In genomic region chr7:37287093-37287492, GRCh38 we compare ENCODE assay signal across 10 cellular contexts.
DNase-seq lines count a peak whose midpoint lies in the region; ATAC-seq, FAIRE-seq and TF ChIP-seq lines count a peak whose summit lies in the region.
"Had no signal": no experiment of that assay in that cellular context is flagged by ENCODE, and none has a peak within 500 bp of the region (broad histone marks: within the 10 kb centered on the region; RNA-seq: fewer than 3 reads in every experiment).

No MANE protein-coding gene starts in this region.

- CTCF ChIA-PET in K562 (lab: Yijun Ruan, JAX; ENCODE audit: low intra/inter-chr PET ratio), result no interaction called here

- peak; percentile 45 for ATAC-seq in GM19467 (IDR thresholded peaks at IDR 0.05; ENCODE audit: unreplicated experiment)
- ATAC-seq in K562, result no peak
- no peak for ATAC-seq in HG02970 (IDR thresholded peaks at IDR 0.05; ENCODE audit: low FRiP score, unreplicated experiment)

- no peak for TF ChIP-seq RAD21 in K562 (CRISPR knock-in tag; conservative IDR thresholded peaks at IDR 0.05 in 1 of 2, IDR thresholded peaks at IDR 0.05 in 1 of 2)

- H3K36me3 ChIP-seq in Karpas-422 (ENCODE audit: insufficient read depth, low read length) (no peaks in the 10 kb centered on the region), K562 (ENCODE audit: control insufficient read depth, insufficient read depth, low read length) (no peaks in the 10 kb centered on the region), esophagus muscularis mucosa (no peaks in the 10 kb centered on the region), prostate gland (no peaks in the 10 kb centered on the region), breast epithelium (no peaks in the 10 kb centered on the region)

- H3K27ac ChIP-seq in Karpas-422 (ENCODE audit: low read length) (peak overlapping the region; percentile 66), K562 (ENCODE audit: extremely low read depth, low read depth, low read length) (no peak overlapping the region), esophagus muscularis mucosa (replicated peaks in 1 of 4) (no peak overlapping the region), prostate gland (no peak overlapping the region), breast epithelium (no peak overlapping the region)

- TF ChIP-seq EP300 in K562 (IDR thresholded peaks at IDR 0.05; ENCODE audit: low read length), result no peak
- no peak for TF ChIP-seq EP300 in esophagus muscularis mucosa (IDR thresholded peaks at IDR 0.05)

- H3K4me3 ChIP-seq in Karpas-422 (ENCODE audit: low read length) (0 out of 2 replicates have a peak overlapping the region, but pooled peaks have one; percentile 13), K562 (no peak overlapping the region), esophagus muscularis mucosa (no peak overlapping the region), prostate gland (no peak overlapping the region), breast epithelium (no peak overlapping the region)

- H3K9me1 ChIP-seq in K562 (ENCODE audit: control insufficient read depth, insufficient read depth, low read length), result no peaks in the 10 kb centered on the region

- peaks cover 77% of the 10 kb centered on the region for H3K79me2 ChIP-seq in Karpas-422 (ENCODE audit: low read length)
- no peaks in the 10 kb centered on the region for H3K79me2 ChIP-seq in K562 (ENCODE audit: control insufficient read depth, insufficient read depth, low read length)

- H3K4me2 ChIP-seq in Karpas-422 (ENCODE audit: low read depth, low read length, poor library complexity, severe bottlenecking), result peak overlapping the region; percentile 58
- no peak overlapping the region for H3K4me2 ChIP-seq in K562 (ENCODE audit: insufficient read depth, low read length)

- intact Hi-C loops in K562 (cut with micrococcal nuclease), result no loop called here
- intact Hi-C loops in esophagus muscularis mucosa (cut with DNase I), result no loop called here
- intact Hi-C loops in prostate gland (cut with DNase I), result no loop called here
- intact Hi-C loops in breast epithelium (cut with DNase I; ENCODE audit: low total_unique reads), result no loop called here

- H4K20me1 ChIP-seq in Karpas-422 (ENCODE audit: insufficient read depth, low read depth, low read length), result no peaks in the 10 kb centered on the region
- H4K20me1 ChIP-seq in K562 (replicated peaks; ENCODE audit: control insufficient read depth, insufficient read depth, low read length), result no peaks in the 10 kb centered on the region

- TF ChIP-seq CTCF in K562 (IDR thresholded peaks at IDR 0.05 in 2 of 3, conservative IDR thresholded peaks at IDR 0.05 in 1 of 3; ENCODE audit: insufficient read depth in 2 of 3, low read depth in 1 of 3, low read length in 3 of 3), result no peak
- no peak for TF ChIP-seq CTCF in esophagus muscularis mucosa (IDR thresholded peaks at IDR 0.05)
- TF ChIP-seq CTCF in prostate gland (IDR thresholded peaks at IDR 0.05), result no peak
- TF ChIP-seq CTCF in breast epithelium (IDR thresholded peaks at IDR 0.05), result no peak

- H3K9me3 ChIP-seq in Karpas-422 (ENCODE audit: low read length), result no peaks in the 10 kb centered on the region
- no peaks in the 10 kb centered on the region for H3K9me3 ChIP-seq in K562 (replicated peaks; ENCODE audit: control insufficient read depth, insufficient read depth, low read depth, low read length)
- no peaks in the 10 kb centered on the region for H3K9me3 ChIP-seq in esophagus muscularis mucosa
- no peaks in the 10 kb centered on the region for H3K9me3 ChIP-seq in prostate gland
- H3K9me3 ChIP-seq in breast epithelium, result no peaks in the 10 kb centered on the region

- peak; percentile 69 for DNase-seq in DMS 273 (lab: John Stamatoyannopoulos, UW; ENCODE audit: unreplicated experiment)
- DNase-seq in Karpas-422, result peak; percentile 60
- DNase-seq in K562 (ENCODE audit: extremely low read depth in 1 of 4, low spot score in 3 of 4), result no peak
- no peak for DNase-seq in esophagus muscularis mucosa (ENCODE audit: extremely low spot score)
- no peak for DNase-seq in prostate gland (ENCODE audit: low spot score)
- DNase-seq in breast epithelium (ENCODE audit: low spot score in 2 of 2), result no peak
- DNase-seq: EL, HFFc6 had no signal

- in situ Hi-C loops in K562 (cut with MboI), result no loop called here

- H3K9ac ChIP-seq in Karpas-422 (ENCODE audit: low read length) (no peak overlapping the region), K562 (ENCODE audit: insufficient read depth in 1 of 2, low read depth in 2 of 2, low read length in 2 of 2) (no peak overlapping the region)

- H2AFZ ChIP-seq in Karpas-422 (ENCODE audit: low read length) (no peak overlapping the region), K562 (ENCODE audit: low read depth, low read length) (no peak overlapping the region)

- H3K27me3 ChIP-seq in Karpas-422 (ENCODE audit: low read length) (no peaks in the 10 kb centered on the region), K562 (ENCODE audit: control insufficient read depth in 2 of 2, insufficient read depth in 2 of 2, low read length in 2 of 2) (no peaks in the 10 kb centered on the region), esophagus muscularis mucosa (no peaks in the 10 kb centered on the region), prostate gland (replicated peaks; ENCODE audit: insufficient read depth) (no peaks in the 10 kb centered on the region), breast epithelium (no peaks in the 10 kb centered on the region)

- BruUV-seq in K562 (replicated peaks; lab: Mats Ljungman, UMichigan), result no TSS peak

- FAIRE-seq in K562 (lab: Jason Lieb, UNC), result no peak

- H3K9me2 ChIP-seq in Karpas-422 (replicated peaks; ENCODE audit: insufficient read depth, low read length), result no peaks in the 10 kb centered on the region

- H3K4me1 ChIP-seq in Karpas-422 (ENCODE audit: low read length) (peaks cover 47% of the 10 kb centered on the region), K562 (replicated peaks in 1 of 2; ENCODE audit: control insufficient read depth in 2 of 2, insufficient read depth in 2 of 2, low read length in 2 of 2) (no peaks in the 10 kb centered on the region), esophagus muscularis mucosa (peaks cover 31 to 57% (median 44%) of the 10 kb centered on the region in 4 donors), prostate gland (replicated peaks) (no peaks in the 10 kb centered on the region), breast epithelium (no peaks in the 10 kb centered on the region)

- TF ChIP-seq POLR2A in K562 (conservative IDR thresholded peaks at IDR 0.05) (no peak), esophagus muscularis mucosa (IDR thresholded peaks at IDR 0.05; ENCODE audit: low read depth) (no peak), prostate gland (IDR thresholded peaks at IDR 0.05) (no peak), breast epithelium (IDR thresholded peaks at IDR 0.05) (no peak)

- POLR2A ChIA-PET in K562 (lab: Yijun Ruan, JAX), result interaction anchor here (1.0 kb wide), 1 partner anchor 39 kb away, joined by 4 read pairs; no protein-coding TSS in a partner anchor

- 0% methylated on average over 1 of the region's 5 CpGs for WGBS in K562 (ENCODE audit: insufficient coverage, low coverage, missing lambda C conversion rate)
- 80% methylated on average over 5 of the region's 5 CpGs for WGBS in esophagus muscularis mucosa
- WGBS in prostate gland, result 66% methylated on average over 5 of the region's 5 CpGs

TF ChIP-seq in K562, 482 proteins besides CTCF, POLR2A, EP300 and RAD21:
- TF ChIP-seq NFIC (IDR thresholded peaks at IDR 0.05) (peak; percentile 35; the same call in 1 of the 2 replicates), CREB3L1 (IDR thresholded peaks at IDR 0.05; ENCODE audit: borderline replicate concordance, low read depth) (no peak)

Comparison
In these comparisons a context has a peak if more than half of its experiments do, and no peak if none do; other contexts are left out.
1. DNase-seq: peak in DMS 273 (single experiment) and Karpas-422 (single experiment); none in K562 (0 of 4), esophagus muscularis mucosa (single experiment), prostate gland (single experiment) and breast epithelium (0 of 2).